Comparison of ENCODE assay signal across 8 cellular contexts in the genomic region with DNA sequence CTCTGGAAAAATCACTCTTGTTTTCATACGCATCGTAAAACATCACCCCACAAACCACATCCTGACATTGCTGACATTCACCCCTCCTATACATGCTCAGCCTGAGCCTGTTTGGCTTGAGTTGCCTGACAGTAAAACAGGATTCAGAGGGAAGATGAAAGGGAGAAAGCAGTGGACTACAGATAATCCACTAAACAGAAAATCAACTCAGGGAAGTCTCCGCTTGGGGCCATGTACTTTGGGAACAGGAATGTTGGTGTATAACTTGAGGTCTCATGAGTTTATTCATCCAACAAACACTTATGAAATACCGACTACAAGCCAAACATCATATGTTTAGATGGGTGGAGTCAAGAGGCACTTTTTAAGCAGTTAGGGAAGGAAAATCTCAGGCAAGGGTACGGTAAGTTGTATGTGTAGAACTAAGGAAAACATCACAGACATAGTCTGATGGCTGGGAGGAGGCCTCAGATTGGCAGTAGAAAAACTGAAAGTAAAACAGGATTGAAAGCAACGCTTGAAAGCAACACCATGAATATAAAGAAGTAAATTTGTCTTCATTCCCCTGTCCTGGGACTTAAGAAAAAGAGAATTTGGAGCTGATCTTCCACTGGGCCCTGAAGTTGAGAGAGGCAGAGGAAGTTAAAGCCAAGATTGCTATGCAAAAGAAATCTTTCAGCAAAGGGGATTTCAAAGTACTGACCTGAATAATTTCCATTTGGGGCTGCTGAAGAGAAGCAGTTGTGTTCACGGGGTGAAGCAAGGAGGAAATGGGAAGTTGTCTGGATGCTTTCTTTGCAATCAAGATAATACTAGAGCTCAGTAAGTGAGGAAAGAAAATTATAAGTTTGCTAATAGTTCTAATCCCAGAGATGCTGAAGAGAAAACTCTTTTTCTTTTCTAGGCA. TPM values are rescaled to one million over a fixed set of nuclear protein-coding genes. Genes with fewer than 3 reads are reported as not detected.
A peak's percentile ranks its signal among the peaks of the same experiment; 100 is the strongest.
DNase-seq lines count a peak whose midpoint lies in the region; ATAC-seq and TF ChIP-seq lines count a peak whose summit lies in the region.

No MANE protein-coding gene starts in this region.

- no peaks in the 10 kb centered on the region for H3K27me3 ChIP-seq in fibroblast of lung (ENCODE audit: control insufficient read depth, insufficient read depth, low read length)

- H2AFZ ChIP-seq in fibroblast of lung (ENCODE audit: low read length), result peak overlapping the region; percentile 71

- peak overlapping the region; percentile 72 for H3K4me3 Mint-ChIP-seq in activated CD4-positive, alpha-beta memory T cell treated with anti-CD3 and anti-CD28 coated beads for 36 hours

- no peaks in the 10 kb centered on the region for H3K9me3 ChIP-seq in fibroblast of lung (ENCODE audit: control insufficient read depth, insufficient read depth, low read depth, low read length)

- H3K4me2 ChIP-seq in fibroblast of lung (ENCODE audit: extremely low read depth, insufficient read depth, low read length), result peak overlapping the region; percentile 89

- H3K36me3 Mint-ChIP-seq in activated CD4-positive, alpha-beta memory T cell treated with anti-CD3 and anti-CD28 coated beads for 36 hours, result no peaks in the 10 kb centered on the region

- peak overlapping the region; percentile 94 for H3K27ac Mint-ChIP-seq in activated CD4-positive, alpha-beta memory T cell treated with anti-CD3 and anti-CD28 coated beads for 36 hours

- H3K4me1 Mint-ChIP-seq in activated CD4-positive, alpha-beta memory T cell treated with anti-CD3 and anti-CD28 coated beads for 36 hours (ENCODE audit: low read depth), result peaks cover 35% of the 10 kb centered on the region

- DNase-seq in CD1c-positive myeloid dendritic cell (ENCODE audit: extremely low spot score), result peak; percentile 28
- DNase-seq in HT-29 (ENCODE audit: low spot score), result peak; percentile 29
- DNase-seq in activated CD4-positive, alpha-beta memory T cell treated with anti-CD3 and anti-CD28 coated beads for 36 hours, result peak; percentile 65
- DNase-seq in fibroblast of lung (ENCODE audit: low read depth in 2 of 2), result peak; percentile 79
- peak; percentile 31 for DNase-seq in smooth muscle cell of the brain vasculature (ENCODE audit: low read depth, low spot score)
- no peak for DNase-seq in occipital lobe (lab: John Stamatoyannopoulos, UW)
- DNase-seq in NCI-H69 (lab: John Stamatoyannopoulos, UW), result no peak

- H4K20me1 ChIP-seq in fibroblast of lung (ENCODE audit: control insufficient read depth, extremely low read depth, insufficient read depth, low read length), result no peaks in the 10 kb centered on the region

- peak overlapping the region; percentile 1 for H3K9ac ChIP-seq in fibroblast of lung (ENCODE audit: insufficient read depth, low read length)

- H3K27me3 Mint-ChIP-seq in activated CD4-positive, alpha-beta memory T cell treated with anti-CD3 and anti-CD28 coated beads for 36 hours, result no peaks in the 10 kb centered on the region

- H3K4me1 ChIP-seq in fibroblast of lung (ENCODE audit: control insufficient read depth, extremely low read depth, insufficient read depth, low read length), result peaks cover 5% of the 10 kb centered on the region

- no peaks in the 10 kb centered on the region for H3K36me3 ChIP-seq in fibroblast of lung (ENCODE audit: control insufficient read depth, insufficient read depth, low read length)

- TF ChIP-seq CTCF in fibroblast of lung (conservative IDR thresholded peaks at IDR 0.05 in 1 of 2, IDR thresholded peaks at IDR 0.05 in 1 of 2; ENCODE audit: low read depth in 1 of 2, low read length in 2 of 2), result no peak

- POLR2A ChIA-PET in activated CD4-positive, alpha-beta memory T cell treated with anti-CD3 and anti-CD28 coated beads for 36 hours (lab: Charles Lee), result no interaction called here

- CTCF ChIA-PET in activated CD4-positive, alpha-beta memory T cell treated with anti-CD3 and anti-CD28 coated beads for 36 hours (lab: Charles Lee), result no interaction called here

- peak overlapping the region; percentile 6 to 45 (median 33) for H3K4me3 ChIP-seq in fibroblast of lung (replicated peaks in 1 of 4; ENCODE audit: control extremely low read depth in 1 of 4, insufficient read depth in 1 of 4, low read depth in 3 of 4, low read length in 4 of 4)

- H3K9me3 Mint-ChIP-seq in activated CD4-positive, alpha-beta memory T cell treated with anti-CD3 and anti-CD28 coated beads for 36 hours, result no peaks in the 10 kb centered on the region

- peak overlapping the region; percentile 50 for H3K27ac ChIP-seq in fibroblast of lung (ENCODE audit: insufficient read depth, low read length)

- ATAC-seq in GM21367 (IDR thresholded peaks at IDR 0.05; ENCODE audit: unreplicated experiment), result peak; percentile 95

- intact Hi-C loops in activated CD4-positive, alpha-beta memory T cell treated with anti-CD3 and anti-CD28 coated beads for 36 hours (cut with micrococcal nuclease), result loop anchor here (1.0 to 5.0 kb wide), 3 partner anchors 22 to 407 kb away; a partner anchor contains a TSS

- no peaks in the 10 kb centered on the region for H3K79me2 ChIP-seq in fibroblast of lung (ENCODE audit: control insufficient read depth, insufficient read depth, low read length)

RNA-seq across cellular contexts. Expression of a gene that starts 28.8 kb away (rescaled TPM):
- total RNA-seq in HT-29 (2014; rRNA removed; shearing (Covaris generic)), result not detected in 2 replicates
- total RNA-seq in activated CD4-positive, alpha-beta memory T cell treated with anti-CD3 and anti-CD28 coated beads for 36 hours, result under 1 TPM; 0.05 to 0.12 TPM
- total RNA-seq in fibroblast of lung (21.5 and 22.1 TPM in 2 replicates), occipital lobe (3.0 TPM)
- polyA plus RNA-seq in fibroblast of lung, result 7.9 and 14.2 TPM in 2 replicates
- polyA plus RNA-seq in fibroblast of lung (2012), result 5.9 and 8.1 TPM in 2 replicates
- polyA minus RNA-seq in fibroblast of lung (ENCODE audit: low replicate concordance), result 2.7 and 26.0 TPM in 2 replicates

Comparison
In these comparisons a context has a peak if more than half of its experiments do, and no peak if none do; other contexts are left out.
1. DNase-seq: peak in CD1c-positive myeloid dendritic cell (single experiment), HT-29 (single experiment), activated CD4-positive, alpha-beta memory T cell treated with anti-CD3 and anti-CD28 coated beads for 36 hours (single experiment), fibroblast of lung (2 of 2) and smooth muscle cell of the brain vasculature (single experiment); none in occipital lobe (single experiment) and NCI-H69 (single experiment).